In the genomic region with DNA sequence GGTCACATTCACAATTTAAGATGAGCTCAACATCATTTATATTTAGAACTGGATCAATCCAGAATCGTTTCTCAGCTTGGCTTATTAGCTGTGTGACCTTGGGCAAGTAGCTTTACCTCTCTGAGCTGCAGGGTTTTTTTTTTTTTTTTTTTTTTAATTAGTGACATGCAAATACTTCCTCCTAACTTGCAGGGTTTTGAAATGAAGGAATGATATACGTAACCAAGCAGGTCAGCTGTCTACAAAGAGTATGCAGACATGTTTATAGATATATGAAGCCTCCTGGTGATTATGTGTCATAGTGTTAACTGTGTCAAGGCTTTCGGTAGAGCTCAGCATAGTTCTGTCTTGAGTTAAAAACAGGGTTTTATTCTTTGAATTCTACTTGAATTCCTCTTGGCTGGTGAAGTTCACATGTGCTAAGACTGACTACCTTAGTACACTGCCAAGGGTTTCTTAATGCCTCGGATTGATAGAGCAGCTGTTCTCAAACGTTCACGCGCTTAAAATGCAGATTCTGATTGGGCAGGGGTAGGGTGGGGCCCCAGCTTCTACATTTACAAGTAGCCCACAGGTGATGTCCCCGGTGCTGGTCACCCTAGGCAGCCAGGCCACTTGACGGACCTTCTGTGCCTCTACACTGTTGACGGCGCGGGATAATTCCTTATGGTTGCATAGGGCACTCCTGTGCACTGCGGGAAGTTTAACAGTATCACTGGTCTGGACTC, we compare ENCODE assay signal across 7 cellular contexts. TPM values are rescaled to one million over a fixed set of nuclear protein-coding genes. Genes with fewer than 3 reads are reported as not detected.
DNase-seq lines count a peak whose midpoint lies in the region; ATAC-seq, FAIRE-seq and TF ChIP-seq lines count a peak whose summit lies in the region.

No MANE protein-coding gene starts in this region.

- H4K20me1 ChIP-seq in K562 (replicated peaks; ENCODE audit: control insufficient read depth, insufficient read depth, low read length), result 0 out of 2 replicates have a peak, but pooled peaks cover 3% of the 10 kb centered on the region

- H2AFZ ChIP-seq in K562 (ENCODE audit: low read depth, low read length), result peak overlapping the region; percentile 76

- no peak for DNase-seq in Jurkat, Clone E6-1 (ENCODE audit: low read depth, low spot score)
- peak; percentile 30 to 43 (median 38) for DNase-seq in K562 (ENCODE audit: extremely low read depth in 1 of 4, low spot score in 3 of 4)
- peak in 1 of 2 donors; percentile 39 for DNase-seq in left lung
- DNase-seq in superior temporal gyrus (ENCODE audit: extremely low spot score), result peak; percentile 11
- DNase-seq in NCI-H1105 treated with DMSO at 0.1 percent for 48 hours (lab: John Stamatoyannopoulos, UW), result no peak

- H3K27ac ChIP-seq in K562 (ENCODE audit: extremely low read depth, low read depth, low read length) (peak overlapping the region; percentile 88), left lung (peak overlapping the region; percentile 87 to 91)

- ATAC-seq in GM18499 (IDR thresholded peaks at IDR 0.05; ENCODE audit: insufficient read depth, unreplicated experiment), result peak; percentile 15
- ATAC-seq in GM21717 (IDR thresholded peaks at IDR 0.05; ENCODE audit: unreplicated experiment), result peak; percentile 8
- ATAC-seq in K562, result peak; percentile 53
- ATAC-seq in left lung, result peak; percentile 22

- H3K4me1 ChIP-seq in K562 (replicated peaks in 1 of 2; ENCODE audit: control insufficient read depth in 2 of 2, insufficient read depth in 2 of 2, low read length in 2 of 2) (peaks cover 10 to 17% of the 10 kb centered on the region in 2 experiments; a peak in 4 of 5 replicates), left lung (peaks cover 7 to 18% of the 10 kb centered on the region in 2 donors)

- in situ Hi-C loops in K562 (cut with MboI), result no loop called here

- TF ChIP-seq RAD21 in K562 (CRISPR knock-in tag; conservative IDR thresholded peaks at IDR 0.05 in 1 of 2, IDR thresholded peaks at IDR 0.05 in 1 of 2), result no peak

- H3K27me3 ChIP-seq in K562 (ENCODE audit: control insufficient read depth in 2 of 2, insufficient read depth in 2 of 2, low read length in 2 of 2) (no peaks in the 10 kb centered on the region), left lung (no peaks in the 10 kb centered on the region)

- peaks cover 51% of the 10 kb centered on the region for H3K79me2 ChIP-seq in K562 (ENCODE audit: control insufficient read depth, insufficient read depth, low read length)

- TF ChIP-seq EP300 in K562 (IDR thresholded peaks at IDR 0.05; ENCODE audit: low read length), result no peak

- intact Hi-C loops in K562 (cut with micrococcal nuclease), result loop anchor here (10.0 kb wide), 1 partner anchor 778 kb away; a partner anchor contains a TSS
- intact Hi-C loops in left lung (cut with DNase I), result no loop called here

- CTCF ChIA-PET in K562 (lab: Yijun Ruan, JAX; ENCODE audit: low intra/inter-chr PET ratio), result no interaction called here

- H3K36me3 ChIP-seq in K562 (ENCODE audit: control insufficient read depth, insufficient read depth, low read length) (peaks cover 3% of the 10 kb centered on the region; the same call in 1 of the 3 replicates), left lung (no peaks in the 10 kb centered on the region)

- TF ChIP-seq CTCF in K562 (IDR thresholded peaks at IDR 0.05 in 2 of 3, conservative IDR thresholded peaks at IDR 0.05 in 1 of 3; ENCODE audit: insufficient read depth in 2 of 3, low read depth in 1 of 3, low read length in 3 of 3), result no peak
- TF ChIP-seq CTCF in left lung (IDR thresholded peaks at IDR 0.05), result no peak

- 4% methylated on average over 13 of the region's 13 CpGs for WGBS in K562 (ENCODE audit: insufficient coverage, low coverage, missing lambda C conversion rate)

- no peak for TF ChIP-seq POLR2A in K562 (conservative IDR thresholded peaks at IDR 0.05)

- no peaks in the 10 kb centered on the region for H3K9me1 ChIP-seq in K562 (ENCODE audit: control insufficient read depth, insufficient read depth, low read length)

- TSS peak; percentile 44 for BruUV-seq in K562 (replicated peaks; lab: Mats Ljungman, UMichigan)

- H3K4me2 ChIP-seq in K562 (ENCODE audit: insufficient read depth, low read length), result peak overlapping the region; percentile 95

- POLR2A ChIA-PET in K562 (lab: Yijun Ruan, JAX), result interaction anchor here (1.4 kb wide), 1 partner anchor 14 kb away, joined by 5 read pairs; no protein-coding TSS in a partner anchor

- H3K9ac ChIP-seq in K562 (ENCODE audit: insufficient read depth in 1 of 2, low read depth in 2 of 2, low read length in 2 of 2), result peak overlapping the region; percentile 76 to 97

- peak overlapping the region; percentile 75 for H3K4me3 ChIP-seq in Jurkat, Clone E6-1 (ENCODE audit: low read length)
- peak overlapping the region; percentile 71 for H3K4me3 ChIP-seq in K562
- H3K4me3 ChIP-seq in left lung, result peak overlapping the region; percentile 65 to 96

- H3K9me3 ChIP-seq in K562 (replicated peaks; ENCODE audit: control insufficient read depth, insufficient read depth, low read depth, low read length) (no peaks in the 10 kb centered on the region), left lung (no peaks in the 10 kb centered on the region)

- peak; percentile 65 for FAIRE-seq in K562 (lab: Jason Lieb, UNC)

TF ChIP-seq in K562, 482 proteins besides CTCF, POLR2A, EP300 and RAD21 (continues in another document):
- TF ChIP-seq GABPB1 (CRISPR knock-in tag; IDR thresholded peaks at IDR 0.05), result 0 out of 2 replicates have a peak, but pooled peaks have one; percentile 2
- TF ChIP-seq ZNF121 (CRISPR knock-in tag; conservative IDR thresholded peaks at IDR 0.05), result no peak
- TF ChIP-seq, protein P1, sequence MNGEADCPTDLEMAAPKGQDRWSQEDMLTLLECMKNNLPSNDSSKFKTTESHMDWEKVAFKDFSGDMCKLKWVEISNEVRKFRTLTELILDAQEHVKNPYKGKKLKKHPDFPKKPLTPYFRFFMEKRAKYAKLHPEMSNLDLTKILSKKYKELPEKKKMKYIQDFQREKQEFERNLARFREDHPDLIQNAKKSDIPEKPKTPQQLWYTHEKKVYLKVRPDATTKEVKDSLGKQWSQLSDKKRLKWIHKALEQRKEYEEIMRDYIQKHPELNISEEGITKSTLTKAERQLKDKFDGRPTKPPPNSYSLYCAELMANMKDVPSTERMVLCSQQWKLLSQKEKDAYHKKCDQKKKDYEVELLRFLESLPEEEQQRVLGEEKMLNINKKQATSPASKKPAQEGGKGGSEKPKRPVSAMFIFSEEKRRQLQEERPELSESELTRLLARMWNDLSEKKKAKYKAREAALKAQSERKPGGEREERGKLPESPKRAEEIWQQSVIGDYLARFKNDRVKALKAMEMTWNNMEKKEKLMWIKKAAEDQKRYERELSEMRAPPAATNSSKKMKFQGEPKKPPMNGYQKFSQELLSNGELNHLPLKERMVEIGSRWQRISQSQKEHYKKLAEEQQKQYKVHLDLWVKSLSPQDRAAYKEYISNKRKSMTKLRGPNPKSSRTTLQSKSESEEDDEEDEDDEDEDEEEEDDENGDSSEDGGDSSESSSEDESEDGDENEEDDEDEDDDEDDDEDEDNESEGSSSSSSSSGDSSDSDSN (IDR thresholded peaks at IDR 0.05; ENCODE audit: borderline replicate concordance in 1 of 2, low read depth in 2 of 2, low read length in 2 of 2), result no peak
- no peak for TF ChIP-seq FOSL1 (tag; conservative IDR thresholded peaks at IDR 0.05)
- TF ChIP-seq ESRRB (CRISPR knock-in tag; IDR thresholded peaks at IDR 0.05; ENCODE audit: borderline replicate concordance), result no peak
- TF ChIP-seq KDM1A (IDR thresholded peaks at IDR 0.05), result peak; percentile 51 to 52
- TF ChIP-seq MCM2 (IDR thresholded peaks at IDR 0.05; ENCODE audit: low read depth), result no peak

RNA-seq across cellular contexts. Expression of a gene that starts 0.6 kb away (rescaled TPM):
- polyA plus RNA-seq in Jurkat, Clone E6-1 (2012; ENCODE audit: insufficient read depth, insufficient read length), result 1.8 TPM
- 0.65 and 1.1 TPM in 2 replicates for total RNA-seq in K562 (2011; cell fraction: chromatin; rRNA removed; ENCODE audit: low replicate concordance)
- total RNA-seq in K562 (2011; cell fraction: nucleolus; rRNA removed), result 0.66 and 0.83 TPM in 2 replicates
- total RNA-seq in K562 (2011; cell fraction: nucleoplasm; rRNA removed), result 1.2 and 1.8 TPM in 2 replicates
- total RNA-seq in K562 (2014; rRNA removed) (0.36 and 0.65 TPM in 2 replicates), K562 (2014; rRNA removed; fragmentation: Illumina TruSeq; extraction: Trizol) (0.83 and 0.91 TPM in 2 replicates), K562 (2015; rRNA removed; fragmentation: Illumina TruSeq; extraction: Trizol) (1.1 and 1.3 TPM in 2 replicates), K562 (2021) (0.73 and 0.76 TPM in 2 replicates), left lung (10 to 100 TPM; 13.7 to 33.8 TPM)
- polyA plus RNA-seq in K562 (2011; rRNA removed) (0.53 and 0.63 TPM in 2 replicates), K562 (2014; fragmentation: Illumina TruSeq; extraction: Trizol) (0.75 and 0.89 TPM in 2 replicates), K562 (2014; fragmentation: Nextera tagmentation; extraction: Ambion mirVana) (under 1 TPM; 0.14 to 0.39 TPM), K562 (2014; rRNA removed) (0.21 and 0.45 TPM in 2 replicates)
- 0.52 and 0.59 TPM in 2 replicates for polyA plus RNA-seq in K562 (2011; cell fraction: cytosol; rRNA removed)
- 0.48 and 0.51 TPM in 2 replicates for polyA plus RNA-seq in K562 (2011; cell fraction: nucleus; rRNA removed)
- 0.87 and 0.93 TPM in 2 replicates for polyA plus RNA-seq in K562 (2012)
- 1.7 and 1.8 TPM in 2 replicates for polyA minus RNA-seq in K562 (2011; rRNA and poly(A)+ RNA removed)
- polyA minus RNA-seq in K562 (2011; cell fraction: cytosol; rRNA and poly(A)+ RNA removed), result 0.64 and 0.86 TPM in 2 replicates
- polyA minus RNA-seq in K562 (2011; cell fraction: nucleus; rRNA and poly(A)+ RNA removed), result 0.54 and 0.89 TPM in 2 replicates

RNA-seq across cellular contexts. Expression of a gene that starts 1.1 kb away (rescaled TPM):
- polyA plus RNA-seq in Jurkat, Clone E6-1 (2012; ENCODE audit: insufficient read depth, insufficient read length), result 34.2 TPM
- 20.5 and 30.5 TPM in 2 replicates for total RNA-seq in K562 (2011; cell fraction: chromatin; rRNA removed; ENCODE audit: low replicate concordance)
- total RNA-seq in K562 (2011; cell fraction: nucleolus; rRNA removed), result 10.2 and 12.4 TPM in 2 replicates
- total RNA-seq in K562 (2011; cell fraction: nucleoplasm; rRNA removed), result 20.8 and 28.0 TPM in 2 replicates
- total RNA-seq in K562 (2014; rRNA removed) (13.6 and 13.8 TPM in 2 replicates), K562 (2014; rRNA removed; fragmentation: Illumina TruSeq; extraction: Trizol) (21.1 and 21.2 TPM in 2 replicates), K562 (2015; rRNA removed; fragmentation: Illumina TruSeq; extraction: Trizol) (19.0 and 21.4 TPM in 2 replicates), K562 (2021) (29.2 and 31.7 TPM in 2 replicates), left lung (10 to 100 TPM; 13.8 to 26.1 TPM)
- polyA plus RNA-seq in K562 (2011; rRNA removed) (36.7 and 48.6 TPM in 2 replicates), K562 (2014; fragmentation: Illumina TruSeq; extraction: Trizol) (29.8 and 36.7 TPM in 2 replicates), K562 (2014; fragmentation: Nextera tagmentation; extraction: Ambion mirVana) (10 to 100 TPM; 61.9 to 63.0 TPM), K562 (2014; rRNA removed) (27.8 and 31.3 TPM in 2 replicates)
- polyA plus RNA-seq in K562 (2011; cell fraction: cytosol; rRNA removed), result 28.7 and 34.0 TPM in 2 replicates
- 12.5 and 15.8 TPM in 2 replicates for polyA plus RNA-seq in K562 (2011; cell fraction: nucleus; rRNA removed)
- 29.9 and 35.2 TPM in 2 replicates for polyA plus RNA-seq in K562 (2012)
- 48.9 and 52.5 TPM in 2 replicates for polyA minus RNA-seq in K562 (2011; rRNA and poly(A)+ RNA removed)
- 21.5 and 21.8 TPM in 2 replicates for polyA minus RNA-seq in K562 (2011; cell fraction: cytosol; rRNA and poly(A)+ RNA removed)
- polyA minus RNA-seq in K562 (2011; cell fraction: nucleus; rRNA and poly(A)+ RNA removed), result 10.6 and 16.1 TPM in 2 replicates

Comparison
In these comparisons a context has a peak if more than half of its experiments do, and no peak if none do; other contexts are left out.
1. DNase-seq: peak in K562 (4 of 4) and superior temporal gyrus (single experiment); none in Jurkat, Clone E6-1 (single experiment) and NCI-H1105 treated with DMSO at 0.1 percent for 48 hours (single experiment).
2. RNA of a gene that starts 0.6 kb away (total RNA-seq): 13.7 to 33.8 TPM in left lung; 0.36 to 1.8 TPM in K562; every median in the first group is over 4 times any median in the second.
3. Peak in every context shown above with its lines, with median percentiles within 50 percentile points of each other: ATAC-seq and H3K4me3 ChIP-seq.